ENCODE assay signal across 13 cellular contexts in the genomic region with DNA sequence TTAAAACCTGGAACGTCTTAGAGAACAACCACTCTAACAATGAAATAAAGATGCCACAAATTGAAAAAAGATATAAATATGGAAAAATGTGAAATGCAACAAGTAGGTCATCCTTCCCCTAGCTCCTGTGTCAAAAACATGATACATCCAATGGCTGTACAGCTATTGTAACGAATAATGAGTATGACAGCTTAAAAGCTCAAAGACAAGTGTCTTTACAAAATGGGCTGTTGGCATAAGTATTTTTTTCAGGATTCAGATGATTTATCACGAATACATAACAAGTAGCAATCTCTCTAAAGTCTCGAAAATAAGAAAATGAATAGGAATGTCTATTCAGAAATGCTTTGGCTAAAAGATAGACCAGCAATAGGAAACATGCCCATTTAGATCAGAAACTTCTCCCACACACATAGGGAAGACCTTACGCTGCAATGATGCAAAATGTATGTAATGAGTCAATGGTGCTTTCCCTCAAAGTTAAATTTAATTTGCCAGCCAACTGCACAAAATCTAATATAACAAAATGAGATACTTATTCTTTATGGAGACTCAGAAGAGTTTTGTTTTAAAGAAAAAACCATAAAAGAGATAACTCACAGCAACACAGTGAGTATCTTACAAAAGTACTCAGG. TPM values are rescaled to one million over a fixed set of nuclear protein-coding genes. Genes with fewer than 3 reads are reported as not detected.
DNase-seq lines count a peak whose midpoint lies in the region; ATAC-seq, FAIRE-seq and TF ChIP-seq lines count a peak whose summit lies in the region.
"Had no signal": no experiment of that assay in that cellular context is flagged by ENCODE, and none has a peak within 500 bp of the region (broad histone marks: within the 10 kb centered on the region; RNA-seq: fewer than 3 reads in every experiment).

No MANE protein-coding gene starts in this region.

- WGBS in GM12878 (ENCODE audit: insufficient coverage, insufficient replicate concordance, low lambda C conversion rate, missing lambda C conversion rate): 10% methylated on average over 5 of the region's 5 CpGs
- 79% methylated on average over 5 of the region's 5 CpGs for WGBS in mammary epithelial cell (ENCODE audit: low coverage, missing lambda C conversion rate)

- H4K20me1 ChIP-seq in GM12878 (ENCODE audit: control insufficient read depth, insufficient read depth) (no peaks in the 10 kb centered on the region), mammary epithelial cell (ENCODE audit: insufficient read depth, low read length) (no peaks in the 10 kb centered on the region)

- CTCF ChIA-PET in GM10248 (lab: Yijun Ruan, JAX) (interaction anchor here (1.1 kb wide), 1 partner anchor 60 kb away, joined by 3 read pairs; no protein-coding TSS in a partner anchor), GM12878 (lab: Yijun Ruan, JAX) (interaction anchor here (0.7 kb wide), 1 partner anchor 420 kb away, joined by 3 read pairs; no protein-coding TSS in a partner anchor), mammary epithelial cell (lab: Charles Lee; ENCODE audit: low non-redundant PET) (interaction anchor here (0.6 kb wide), 1 partner anchor 109 kb away, joined by 5 read pairs; no protein-coding TSS in a partner anchor)

- H2AFZ ChIP-seq in GM12878 (ENCODE audit: control insufficient read depth, low read depth, low read length) (no peak overlapping the region), mammary epithelial cell (ENCODE audit: low read depth, low read length) (no peak overlapping the region)
- H2AFZ ChIP-seq: hepatocyte had no signal

- TF ChIP-seq RAD21 in GM12878 (IDR thresholded peaks at IDR 0.05; ENCODE audit: insufficient read depth, low read depth, low read length): no peak

- peak; percentile 90 for FAIRE-seq in GM12878 (lab: Jason Lieb, UNC)

- peaks cover 4% of the 10 kb centered on the region for H3K79me2 ChIP-seq in GM12878 (ENCODE audit: control insufficient read depth, insufficient read depth, low read length)
- no peaks in the 10 kb centered on the region for H3K79me2 ChIP-seq in mammary epithelial cell (ENCODE audit: insufficient read depth, low read length)

- no peaks in the 10 kb centered on the region for H3K27me3 ChIP-seq in GM12878 (replicated peaks in 1 of 2; ENCODE audit: control insufficient read depth in 2 of 2, insufficient read depth in 2 of 2, low read length in 1 of 2)
- no peaks in the 10 kb centered on the region for H3K27me3 ChIP-seq in dorsolateral prefrontal cortex
- H3K27me3 ChIP-seq in mammary epithelial cell (ENCODE audit: insufficient read depth, low read length): peaks cover 29% of the 10 kb centered on the region
- H3K27me3 ChIP-seq: hepatocyte had no signal

- RAD21 ChIA-PET in GM12878 (lab: Charles Lee; ENCODE audit: unreplicated experiment): no interaction called here

- TF ChIP-seq CTCF in GM10248 (IDR thresholded peaks at IDR 0.05; ENCODE audit: control extremely low read depth, extremely low read depth, low read depth, missing control alignments) (no peak), GM12878 (IDR thresholded peaks at IDR 0.05 in 2 of 3, conservative IDR thresholded peaks at IDR 0.05 in 1 of 3; ENCODE audit: control insufficient read depth in 2 of 3, extremely low read depth in 1 of 3, insufficient read depth in 1 of 3, low read depth in 3 of 3, low read length in 3 of 3) (no peak), dorsolateral prefrontal cortex (IDR thresholded peaks at IDR 0.05 in 54 of 56, conservative IDR thresholded peaks at IDR 0.05 in 2 of 56; ENCODE audit: low read depth in 1 of 56, partially characterized antibody in 56 of 56) (no peak), mammary epithelial cell (conservative IDR thresholded peaks at IDR 0.05 in 1 of 2, IDR thresholded peaks at IDR 0.05 in 1 of 2; ENCODE audit: extremely low read depth in 1 of 2, insufficient read depth in 1 of 2, low read depth in 1 of 2, low read length in 2 of 2) (no peak)

- POLR2A ChIA-PET in GM10248 (lab: Yijun Ruan, JAX) (interaction anchor here (0.7 kb wide), 1 partner anchor 1187 kb away, joined by 6 read pairs; no protein-coding TSS in a partner anchor), GM12878 (lab: Charles Lee) (no interaction called here)

- H3K4me2 ChIP-seq in GM12878 (ENCODE audit: control insufficient read depth, insufficient read depth): peak overlapping the region; percentile 43
- no peak overlapping the region for H3K4me2 ChIP-seq in mammary epithelial cell (ENCODE audit: insufficient read depth, low read depth, low read length)
- H3K4me2 ChIP-seq: hepatocyte had no signal

- H3K9ac ChIP-seq in GM12878 (ENCODE audit: control insufficient read depth, insufficient read depth, low read length) (no peak overlapping the region), mammary epithelial cell (ENCODE audit: insufficient read depth, low read length) (no peak overlapping the region)

- in situ Hi-C loops in GM12878 (cut with MboI): loop anchor here (25.0 kb wide), 1 partner anchor 365 kb away; a partner anchor contains a TSS
- in situ Hi-C loops in mammary epithelial cell (cut with MboI; ENCODE audit: low sequenced_read_pairs in 2 of 2): loop anchor here in 1 of 2 donors (10.0 kb wide), 1 partner anchor 53 kb away; no protein-coding TSS in a partner anchor

- dilution Hi-C loops in mammary epithelial cell (cut with HindIII; ENCODE audit: low sequenced_read_pairs): no loop called here

- SMC1A ChIA-PET in GM12878 (lab: Charles Lee; ENCODE audit: uncharacterized antibody, unreplicated experiment): interaction anchor here (1.1 kb wide), 1 partner anchor 73 kb away, joined by 3 read pairs; no protein-coding TSS in a partner anchor

- H3K9me3 ChIP-seq in GM12878 (replicated peaks; ENCODE audit: control insufficient read depth, insufficient read depth, low read length): no peaks in the 10 kb centered on the region
- H3K9me3 ChIP-seq in mammary epithelial cell (replicated peaks; ENCODE audit: insufficient read depth, low read length): no peaks in the 10 kb centered on the region

- H3K4me1 ChIP-seq in GM12878 (ENCODE audit: control insufficient read depth, insufficient read depth, low read length) (peaks cover 28% of the 10 kb centered on the region), mammary epithelial cell (ENCODE audit: insufficient read depth, low read length) (peaks cover 3% of the 10 kb centered on the region)

- BruUV-seq in GM12878 (replicated peaks; lab: Mats Ljungman, UMichigan) (no TSS peak), mammary epithelial cell (replicated peaks; lab: Mats Ljungman, UMichigan) (no TSS peak)

- ATAC-seq in GM18868 (IDR thresholded peaks at IDR 0.05; ENCODE audit: unreplicated experiment) (peak; percentile 57), HG02973 (IDR thresholded peaks at IDR 0.05; ENCODE audit: unreplicated experiment) (peak; percentile 46), GM12878 (peak; percentile 39)
- ATAC-seq: WTC11 had no signal

- intact Hi-C loops in GM12878 (cut with micrococcal nuclease; ENCODE audit: unreplicated experiment) (loop anchor here (2.0 kb wide), 1 partner anchor 73 kb away; no protein-coding TSS in a partner anchor), dorsolateral prefrontal cortex (cut with DNase I) (no loop called here), mammary epithelial cell (cut with micrococcal nuclease) (no loop called here)

- peak overlapping the region; percentile 4; the same call in 1 of the 2 replicates for H3K27ac ChIP-seq in GM12878 (ENCODE audit: control insufficient read depth, insufficient read depth)
- H3K27ac ChIP-seq in dorsolateral prefrontal cortex: peak overlapping the region in 1 of 59 donors; percentile 14
- no peak overlapping the region for H3K27ac ChIP-seq in mammary epithelial cell (ENCODE audit: insufficient read depth, low read depth, low read length)
- H3K27ac ChIP-seq: C4-2B, hepatocyte had no signal

- TF ChIP-seq POLR2A in GM12878 (IDR thresholded peaks at IDR 0.05; ENCODE audit: low read depth, low read length): no peak

- peak; percentile 56 to 79; a peak in 2 of 4 replicates for TF ChIP-seq EP300 in GM12878 (IDR thresholded peaks at IDR 0.05; ENCODE audit: borderline replicate concordance in 1 of 2, control insufficient read depth in 1 of 2, low read depth in 2 of 2, low read length in 2 of 2)

- H3K36me3 ChIP-seq in GM12878 (ENCODE audit: control insufficient read depth in 2 of 2, insufficient read depth in 2 of 2, low read length in 1 of 2): no peaks in the 10 kb centered on the region
- no peaks in the 10 kb centered on the region for H3K36me3 ChIP-seq in mammary epithelial cell (ENCODE audit: insufficient read depth, low read length)

- peak; percentile 29 for DNase-seq in GM10248 (ENCODE audit: extremely low spot score)
- no peak for DNase-seq in GM12878 (ENCODE audit: low read depth, low spot score)
- no peak for DNase-seq in amygdala (lab: John Stamatoyannopoulos, UW)
- DNase-seq in dorsolateral prefrontal cortex: no peak
- DNase-seq in mammary epithelial cell: no peak
- DNase-seq in NCI-H1417 (lab: John Stamatoyannopoulos, UW): no peak
- DNase-seq: effector CD4-positive, alpha-beta T cell; NCI-H2171 treated with DMSO at 0.1 percent for 48 hours had no signal

- H3K4me3 ChIP-seq in GM12878 (no peak overlapping the region; the same call in 1 of the 2 replicates), dorsolateral prefrontal cortex (no peak overlapping the region), mammary epithelial cell (replicated peaks in 1 of 3; ENCODE audit: insufficient read depth in 1 of 3, low read depth in 2 of 3, low read length in 3 of 3) (no peak overlapping the region)
- H3K4me3 ChIP-seq: hepatocyte had no signal

TF ChIP-seq in GM12878, 131 proteins besides CTCF, POLR2A, EP300 and RAD21 (continues in another document):
- TF ChIP-seq POU2F2 (IDR thresholded peaks at IDR 0.05; ENCODE audit: borderline replicate concordance, low read depth, low read length): 0 out of 3 replicates have a peak, but pooled peaks have one; percentile 13

RNA-seq across cellular contexts. Expression of a gene that starts 8.3 kb away (rescaled TPM):
- total RNA-seq in GM12878 (2013; cell fraction: nucleolus; rRNA removed): 2.4 and 3.2 TPM in 2 replicates
- total RNA-seq in GM12878 (2014; rRNA removed): 15.1 and 17.3 TPM in 2 replicates
- 10.1 and 11.1 TPM in 2 replicates for total RNA-seq in GM12878 (2014; rRNA removed; fragmentation: Illumina TruSeq; extraction: Trizol)
- total RNA-seq in GM12878 (2021): 16.5 and 18.6 TPM in 2 replicates
- 1.6 TPM for polyA plus RNA-seq in GM12878 (2011; ENCODE audit: low read depth)
- 7.8 and 9.3 TPM in 2 replicates for polyA plus RNA-seq in GM12878 (2011; rRNA removed)
- polyA plus RNA-seq in GM12878 (2011; cell fraction: cytosol; rRNA removed): 8.2 and 8.4 TPM in 2 replicates
- polyA plus RNA-seq in GM12878 (2011; cell fraction: nucleus; rRNA removed): 6.4 and 9.2 TPM in 2 replicates
- 2.6 and 3.7 TPM in 2 replicates for polyA plus RNA-seq in GM12878 (2012)
- polyA plus RNA-seq in GM12878 (2014; fragmentation: Illumina TruSeq; extraction: Trizol): 15.4 and 22.5 TPM in 2 replicates
- 1 to 10 TPM; 2.7 to 3.1 TPM for polyA plus RNA-seq in GM12878 (2014; fragmentation: Nextera tagmentation; extraction: Ambion mirVana)
- 6.4 and 7.0 TPM in 2 replicates for polyA plus RNA-seq in GM12878 (2014; rRNA removed)
- polyA plus RNA-seq in GM12878 (2016; fragmentation: Nextera tagmentation; extraction: Ambion mirVana): 10 to 100 TPM; 14.2 to 16.5 TPM
- 28.4 and 29.7 TPM in 2 replicates for polyA minus RNA-seq in GM12878 (2011; rRNA and poly(A)+ RNA removed)
- polyA minus RNA-seq in GM12878 (2011; cell fraction: cytosol; rRNA and poly(A)+ RNA removed): 9.1 TPM in 2 replicates
- 13.8 and 24.5 TPM in 2 replicates for polyA minus RNA-seq in GM12878 (2011; cell fraction: nucleus; rRNA and poly(A)+ RNA removed)
- total RNA-seq in dorsolateral prefrontal cortex: 10 to 100 TPM in 116 of 120 experiments, 1 to 10 TPM in 4; 7.4 to 40.5 (median 18.3) TPM
- total RNA-seq in mammary epithelial cell: under 1 TPM; 0.61 to 0.67 TPM
- 0.09 TPM for polyA plus RNA-seq in mammary epithelial cell
- polyA minus RNA-seq in mammary epithelial cell: 0.05 TPM
